1 cellular context compared by ENCODE assay signal in the genomic region with DNA sequence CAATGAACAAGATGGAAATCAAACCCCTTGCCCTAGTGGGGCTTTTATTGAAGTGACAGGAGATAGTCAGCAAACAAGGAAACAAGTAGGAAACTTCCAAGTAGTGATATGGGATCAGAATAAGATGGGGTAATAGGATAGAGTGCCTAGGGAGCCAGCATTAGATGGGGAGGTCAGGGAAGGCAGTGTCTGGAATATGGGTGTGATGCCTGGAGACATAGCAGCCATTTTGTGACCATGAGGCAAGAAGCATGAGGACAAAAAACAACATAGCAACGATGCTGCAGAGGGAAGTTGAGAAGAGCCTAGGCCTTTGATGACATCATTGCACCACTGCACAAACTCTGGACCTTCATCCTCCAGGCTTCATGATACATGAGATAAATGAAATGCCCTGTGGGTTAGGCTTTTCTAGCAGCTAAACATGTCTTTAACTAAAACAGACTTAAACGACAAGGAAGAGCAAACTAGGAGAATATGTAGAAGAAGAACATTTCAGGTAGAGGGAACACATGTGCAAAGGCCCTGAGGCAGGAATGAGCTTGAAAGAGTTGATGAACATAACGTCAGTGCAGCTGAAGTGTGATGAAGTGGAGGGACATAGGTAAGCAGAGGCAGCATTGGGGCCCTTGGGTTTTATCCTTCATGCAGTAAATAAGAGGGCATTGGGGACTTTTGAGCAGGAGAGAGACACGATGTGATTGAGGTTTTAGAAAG.
TF ChIP-seq lines count a peak whose summit lies in the region.

No MANE protein-coding gene starts in this region.

TF ChIP-seq in HEK293, 187 proteins besides CTCF, POLR2A, EP300 and RAD21 (continued from another document and continues in another):
- TF ChIP-seq, protein P1, sequence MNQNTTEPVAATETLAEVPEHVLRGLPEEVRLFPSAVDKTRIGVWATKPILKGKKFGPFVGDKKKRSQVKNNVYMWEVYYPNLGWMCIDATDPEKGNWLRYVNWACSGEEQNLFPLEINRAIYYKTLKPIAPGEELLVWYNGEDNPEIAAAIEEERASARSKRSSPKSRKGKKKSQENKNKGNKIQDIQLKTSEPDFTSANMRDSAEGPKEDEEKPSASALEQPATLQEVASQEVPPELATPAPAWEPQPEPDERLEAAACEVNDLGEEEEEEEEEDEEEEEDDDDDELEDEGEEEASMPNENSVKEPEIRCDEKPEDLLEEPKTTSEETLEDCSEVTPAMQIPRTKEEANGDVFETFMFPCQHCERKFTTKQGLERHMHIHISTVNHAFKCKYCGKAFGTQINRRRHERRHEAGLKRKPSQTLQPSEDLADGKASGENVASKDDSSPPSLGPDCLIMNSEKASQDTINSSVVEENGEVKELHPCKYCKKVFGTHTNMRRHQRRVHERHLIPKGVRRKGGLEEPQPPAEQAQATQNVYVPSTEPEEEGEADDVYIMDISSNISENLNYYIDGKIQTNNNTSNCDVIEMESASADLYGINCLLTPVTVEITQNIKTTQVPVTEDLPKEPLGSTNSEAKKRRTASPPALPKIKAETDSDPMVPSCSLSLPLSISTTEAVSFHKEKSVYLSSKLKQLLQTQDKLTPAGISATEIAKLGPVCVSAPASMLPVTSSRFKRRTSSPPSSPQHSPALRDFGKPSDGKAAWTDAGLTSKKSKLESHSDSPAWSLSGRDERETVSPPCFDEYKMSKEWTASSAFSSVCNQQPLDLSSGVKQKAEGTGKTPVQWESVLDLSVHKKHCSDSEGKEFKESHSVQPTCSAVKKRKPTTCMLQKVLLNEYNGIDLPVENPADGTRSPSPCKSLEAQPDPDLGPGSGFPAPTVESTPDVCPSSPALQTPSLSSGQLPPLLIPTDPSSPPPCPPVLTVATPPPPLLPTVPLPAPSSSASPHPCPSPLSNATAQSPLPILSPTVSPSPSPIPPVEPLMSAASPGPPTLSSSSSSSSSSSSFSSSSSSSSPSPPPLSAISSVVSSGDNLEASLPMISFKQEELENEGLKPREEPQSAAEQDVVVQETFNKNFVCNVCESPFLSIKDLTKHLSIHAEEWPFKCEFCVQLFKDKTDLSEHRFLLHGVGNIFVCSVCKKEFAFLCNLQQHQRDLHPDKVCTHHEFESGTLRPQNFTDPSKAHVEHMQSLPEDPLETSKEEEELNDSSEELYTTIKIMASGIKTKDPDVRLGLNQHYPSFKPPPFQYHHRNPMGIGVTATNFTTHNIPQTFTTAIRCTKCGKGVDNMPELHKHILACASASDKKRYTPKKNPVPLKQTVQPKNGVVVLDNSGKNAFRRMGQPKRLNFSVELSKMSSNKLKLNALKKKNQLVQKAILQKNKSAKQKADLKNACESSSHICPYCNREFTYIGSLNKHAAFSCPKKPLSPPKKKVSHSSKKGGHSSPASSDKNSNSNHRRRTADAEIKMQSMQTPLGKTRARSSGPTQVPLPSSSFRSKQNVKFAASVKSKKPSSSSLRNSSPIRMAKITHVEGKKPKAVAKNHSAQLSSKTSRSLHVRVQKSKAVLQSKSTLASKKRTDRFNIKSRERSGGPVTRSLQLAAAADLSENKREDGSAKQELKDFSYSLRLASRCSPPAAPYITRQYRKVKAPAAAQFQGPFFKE (tag by site-specific recombination; IDR thresholded peaks at IDR 0.05; ENCODE audit: borderline replicate concordance) = no peak
- TF ChIP-seq ZNF776 (tag by site-specific recombination; IDR thresholded peaks at IDR 0.05; ENCODE audit: borderline replicate concordance) (no peak), ZBTB21 (tag by site-specific recombination; IDR thresholded peaks at IDR 0.05) (no peak), ZNF302 (tag by site-specific recombination; IDR thresholded peaks at IDR 0.05; ENCODE audit: low read depth) (no peak), ZNF670 (tag by site-specific recombination; IDR thresholded peaks at IDR 0.05; ENCODE audit: low read depth) (no peak), ZNF24 (tag by site-specific recombination; IDR thresholded peaks at IDR 0.05) (no peak), ZNF624 (tag by site-specific recombination; IDR thresholded peaks at IDR 0.05) (no peak), ZNF112 (tag by site-specific recombination; IDR thresholded peaks at IDR 0.05) (no peak), ZBTB1 (tag by site-specific recombination; IDR thresholded peaks at IDR 0.05) (no peak), HOXD13 (CRISPR knock-in tag; IDR thresholded peaks at IDR 0.05; ENCODE audit: borderline replicate concordance) (no peak), ZNF626 (tag by site-specific recombination; IDR thresholded peaks at IDR 0.05) (no peak), MYNN (tag by site-specific recombination; IDR thresholded peaks at IDR 0.05; ENCODE audit: borderline replicate concordance) (no peak), ZNF423 (tag by site-specific recombination; IDR thresholded peaks at IDR 0.05) (no peak), ZNF510 (tag by site-specific recombination; IDR thresholded peaks at IDR 0.05; ENCODE audit: insufficient replicate concordance) (no peak), ZNF514 (tag by site-specific recombination; IDR thresholded peaks at IDR 0.05) (no peak), ZNF350 (tag by site-specific recombination; IDR thresholded peaks at IDR 0.05) (no peak), KLF1 (tag by site-specific recombination; IDR thresholded peaks at IDR 0.05) (no peak), KLF16 (tag by site-specific recombination; IDR thresholded peaks at IDR 0.05) (0 out of 2 replicates have a peak, but pooled peaks have one; percentile 22), YY2 (tag by site-specific recombination; IDR thresholded peaks at IDR 0.05) (no peak), ZNF433 (tag by site-specific recombination; IDR thresholded peaks at IDR 0.05; ENCODE audit: low read depth) (no peak), ZNF658 (tag by site-specific recombination; IDR thresholded peaks at IDR 0.05) (no peak), REPIN1 (tag by site-specific recombination; IDR thresholded peaks at IDR 0.05; ENCODE audit: low read depth) (no peak), ZNF23 (tag by site-specific recombination; IDR thresholded peaks at IDR 0.05; ENCODE audit: borderline replicate concordance) (no peak), KLF8 (tag by site-specific recombination; IDR thresholded peaks at IDR 0.05) (peak; percentile 70), ZNF549 (tag by site-specific recombination; IDR thresholded peaks at IDR 0.05) (no peak), ZNF571 (tag by site-specific recombination; IDR thresholded peaks at IDR 0.05) (no peak), ZNF623 (tag by site-specific recombination; IDR thresholded peaks at IDR 0.05) (peak; percentile 93), ZNF354C (tag by site-specific recombination; IDR thresholded peaks at IDR 0.05; ENCODE audit: borderline replicate concordance, low read depth) (no peak), ZNF121 (tag by site-specific recombination; IDR thresholded peaks at IDR 0.05) (no peak), ZNF19 (tag by site-specific recombination; IDR thresholded peaks at IDR 0.05; ENCODE audit: low read depth) (no peak)
- TF ChIP-seq, protein P2, sequence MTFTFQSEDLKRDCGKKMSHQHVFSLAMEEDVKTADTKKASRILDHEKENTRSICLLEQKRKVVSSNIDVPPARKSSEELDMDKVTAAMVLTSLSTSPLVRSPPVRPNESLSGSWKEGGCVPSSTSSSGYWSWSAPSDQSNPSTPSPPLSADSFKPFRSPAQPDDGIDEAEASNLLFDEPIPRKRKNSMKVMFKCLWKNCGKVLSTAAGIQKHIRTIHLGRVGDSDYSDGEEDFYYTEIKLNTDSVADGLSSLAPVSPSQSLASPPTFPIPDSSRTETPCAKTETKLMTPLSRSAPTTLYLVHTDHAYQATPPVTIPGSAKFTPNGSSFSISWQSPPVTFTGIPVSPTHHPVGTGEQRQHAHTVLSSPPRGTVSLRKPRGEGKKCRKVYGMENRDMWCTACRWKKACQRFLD (tag by site-specific recombination; IDR thresholded peaks at IDR 0.05) = no peak
- TF ChIP-seq, protein P3, sequence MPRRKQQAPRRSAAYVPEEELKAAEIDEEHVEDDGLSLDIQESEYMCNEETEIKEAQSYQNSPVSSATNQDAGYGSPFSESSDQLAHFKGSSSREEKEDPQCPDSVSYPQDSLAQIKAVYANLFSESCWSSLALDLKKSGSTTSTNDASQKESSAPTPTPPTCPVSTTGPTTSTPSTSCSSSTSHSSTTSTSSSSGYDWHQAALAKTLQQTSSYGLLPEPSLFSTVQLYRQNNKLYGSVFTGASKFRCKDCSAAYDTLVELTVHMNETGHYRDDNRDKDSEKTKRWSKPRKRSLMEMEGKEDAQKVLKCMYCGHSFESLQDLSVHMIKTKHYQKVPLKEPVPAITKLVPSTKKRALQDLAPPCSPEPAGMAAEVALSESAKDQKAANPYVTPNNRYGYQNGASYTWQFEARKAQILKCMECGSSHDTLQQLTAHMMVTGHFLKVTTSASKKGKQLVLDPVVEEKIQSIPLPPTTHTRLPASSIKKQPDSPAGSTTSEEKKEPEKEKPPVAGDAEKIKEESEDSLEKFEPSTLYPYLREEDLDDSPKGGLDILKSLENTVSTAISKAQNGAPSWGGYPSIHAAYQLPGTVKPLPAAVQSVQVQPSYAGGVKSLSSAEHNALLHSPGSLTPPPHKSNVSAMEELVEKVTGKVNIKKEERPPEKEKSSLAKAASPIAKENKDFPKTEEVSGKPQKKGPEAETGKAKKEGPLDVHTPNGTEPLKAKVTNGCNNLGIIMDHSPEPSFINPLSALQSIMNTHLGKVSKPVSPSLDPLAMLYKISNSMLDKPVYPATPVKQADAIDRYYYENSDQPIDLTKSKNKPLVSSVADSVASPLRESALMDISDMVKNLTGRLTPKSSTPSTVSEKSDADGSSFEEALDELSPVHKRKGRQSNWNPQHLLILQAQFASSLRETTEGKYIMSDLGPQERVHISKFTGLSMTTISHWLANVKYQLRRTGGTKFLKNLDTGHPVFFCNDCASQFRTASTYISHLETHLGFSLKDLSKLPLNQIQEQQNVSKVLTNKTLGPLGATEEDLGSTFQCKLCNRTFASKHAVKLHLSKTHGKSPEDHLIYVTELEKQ (tag by site-specific recombination; IDR thresholded peaks at IDR 0.05; ENCODE audit: borderline replicate concordance) = no peak
- TF ChIP-seq, protein P4, sequence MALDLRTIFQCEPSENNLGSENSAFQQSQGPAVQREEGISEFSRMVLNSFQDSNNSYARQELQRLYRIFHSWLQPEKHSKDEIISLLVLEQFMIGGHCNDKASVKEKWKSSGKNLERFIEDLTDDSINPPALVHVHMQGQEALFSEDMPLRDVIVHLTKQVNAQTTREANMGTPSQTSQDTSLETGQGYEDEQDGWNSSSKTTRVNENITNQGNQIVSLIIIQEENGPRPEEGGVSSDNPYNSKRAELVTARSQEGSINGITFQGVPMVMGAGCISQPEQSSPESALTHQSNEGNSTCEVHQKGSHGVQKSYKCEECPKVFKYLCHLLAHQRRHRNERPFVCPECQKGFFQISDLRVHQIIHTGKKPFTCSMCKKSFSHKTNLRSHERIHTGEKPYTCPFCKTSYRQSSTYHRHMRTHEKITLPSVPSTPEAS (tag by site-specific recombination; IDR thresholded peaks at IDR 0.05) = no peak
- TF ChIP-seq, protein P5, sequence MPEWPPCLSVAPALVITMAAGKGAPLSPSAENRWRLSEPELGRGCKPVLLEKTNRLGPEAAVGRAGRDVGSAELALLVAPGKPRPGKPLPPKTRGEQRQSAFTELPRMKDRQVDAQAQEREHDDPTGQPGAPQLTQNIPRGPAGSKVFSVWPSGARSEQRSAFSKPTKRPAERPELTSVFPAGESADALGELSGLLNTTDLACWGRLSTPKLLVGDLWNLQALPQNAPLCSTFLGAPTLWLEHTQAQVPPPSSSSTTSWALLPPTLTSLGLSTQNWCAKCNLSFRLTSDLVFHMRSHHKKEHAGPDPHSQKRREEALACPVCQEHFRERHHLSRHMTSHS (tag by site-specific recombination; IDR thresholded peaks at IDR 0.05) = no peak
- TF ChIP-seq, protein P6, sequence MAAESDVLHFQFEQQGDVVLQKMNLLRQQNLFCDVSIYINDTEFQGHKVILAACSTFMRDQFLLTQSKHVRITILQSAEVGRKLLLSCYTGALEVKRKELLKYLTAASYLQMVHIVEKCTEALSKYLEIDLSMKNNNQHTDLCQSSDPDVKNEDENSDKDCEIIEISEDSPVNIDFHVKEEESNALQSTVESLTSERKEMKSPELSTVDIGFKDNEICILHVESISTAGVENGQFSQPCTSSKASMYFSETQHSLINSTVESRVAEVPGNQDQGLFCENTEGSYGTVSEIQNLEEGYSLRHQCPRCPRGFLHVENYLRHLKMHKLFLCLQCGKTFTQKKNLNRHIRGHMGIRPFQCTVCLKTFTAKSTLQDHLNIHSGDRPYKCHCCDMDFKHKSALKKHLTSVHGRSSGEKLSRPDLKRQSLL (tag by site-specific recombination; IDR thresholded peaks at IDR 0.05) = no peak
- TF ChIP-seq, protein P7, sequence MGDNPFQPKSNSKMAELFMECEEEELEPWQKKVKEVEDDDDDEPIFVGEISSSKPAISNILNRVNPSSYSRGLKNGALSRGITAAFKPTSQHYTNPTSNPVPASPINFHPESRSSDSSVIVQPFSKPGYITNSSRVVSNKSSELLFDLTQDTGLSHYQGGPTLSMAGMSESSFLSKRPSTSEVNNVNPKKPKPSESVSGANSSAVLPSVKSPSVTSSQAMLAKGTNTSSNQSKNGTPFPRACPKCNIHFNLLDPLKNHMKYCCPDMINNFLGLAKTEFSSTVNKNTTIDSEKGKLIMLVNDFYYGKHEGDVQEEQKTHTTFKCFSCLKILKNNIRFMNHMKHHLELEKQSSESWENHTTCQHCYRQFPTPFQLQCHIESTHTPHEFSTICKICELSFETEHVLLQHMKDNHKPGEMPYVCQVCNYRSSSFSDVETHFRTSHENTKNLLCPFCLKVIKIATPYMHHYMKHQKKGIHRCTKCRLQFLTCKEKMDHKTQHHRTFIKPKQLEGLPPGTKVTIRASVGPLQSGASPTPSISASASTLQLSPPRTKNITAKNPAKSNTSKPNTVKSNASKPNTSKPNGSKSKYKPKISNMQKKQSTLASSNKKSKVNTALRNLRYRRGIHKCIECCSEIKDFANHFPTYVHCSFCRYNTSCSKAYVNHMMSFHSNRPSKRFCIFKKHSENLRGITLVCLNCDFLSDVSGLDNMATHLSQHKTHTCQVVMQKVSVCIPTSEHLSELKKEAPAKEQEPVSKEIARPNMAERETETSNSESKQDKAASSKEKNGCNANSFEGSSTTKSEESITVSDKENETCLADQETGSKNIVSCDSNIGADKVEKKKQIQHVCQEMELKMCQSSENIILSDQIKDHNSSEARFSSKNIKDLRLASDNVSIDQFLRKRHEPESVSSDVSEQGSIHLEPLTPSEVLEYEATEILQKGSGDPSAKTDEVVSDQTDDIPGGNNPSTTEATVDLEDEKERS (tag by site-specific recombination; IDR thresholded peaks at IDR 0.05) = peak; percentile 100
- TF ChIP-seq, protein P8, sequence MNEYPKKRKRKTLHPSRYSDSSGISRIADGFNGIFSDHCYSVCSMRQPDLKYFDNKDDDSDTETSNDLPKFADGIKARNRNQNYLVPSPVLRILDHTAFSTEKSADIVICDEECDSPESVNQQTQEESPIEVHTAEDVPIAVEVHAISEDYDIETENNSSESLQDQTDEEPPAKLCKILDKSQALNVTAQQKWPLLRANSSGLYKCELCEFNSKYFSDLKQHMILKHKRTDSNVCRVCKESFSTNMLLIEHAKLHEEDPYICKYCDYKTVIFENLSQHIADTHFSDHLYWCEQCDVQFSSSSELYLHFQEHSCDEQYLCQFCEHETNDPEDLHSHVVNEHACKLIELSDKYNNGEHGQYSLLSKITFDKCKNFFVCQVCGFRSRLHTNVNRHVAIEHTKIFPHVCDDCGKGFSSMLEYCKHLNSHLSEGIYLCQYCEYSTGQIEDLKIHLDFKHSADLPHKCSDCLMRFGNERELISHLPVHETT (tag by site-specific recombination; IDR thresholded peaks at IDR 0.05) = peak; percentile 75
- TF ChIP-seq, protein P9, sequence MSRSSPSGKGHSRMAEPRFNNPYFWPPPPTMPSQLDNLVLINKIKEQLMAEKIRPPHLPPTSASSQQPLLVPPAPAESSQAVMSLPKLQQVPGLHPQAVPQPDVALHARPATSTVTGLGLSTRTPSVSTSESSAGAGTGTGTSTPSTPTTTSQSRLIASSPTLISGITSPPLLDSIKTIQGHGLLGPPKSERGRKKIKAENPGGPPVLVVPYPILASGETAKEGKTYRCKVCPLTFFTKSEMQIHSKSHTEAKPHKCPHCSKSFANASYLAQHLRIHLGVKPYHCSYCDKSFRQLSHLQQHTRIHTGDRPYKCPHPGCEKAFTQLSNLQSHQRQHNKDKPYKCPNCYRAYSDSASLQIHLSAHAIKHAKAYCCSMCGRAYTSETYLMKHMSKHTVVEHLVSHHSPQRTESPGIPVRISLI (tag by site-specific recombination; IDR thresholded peaks at IDR 0.05) = no peak
